ENCODE assay signal across 8 cellular contexts in genomic region chr16:85563515-85564276, GRCh38. TPM values are rescaled to one million over a fixed set of nuclear protein-coding genes. Genes with fewer than 3 reads are reported as not detected.
DNase-seq lines count a peak whose midpoint lies in the region; ATAC-seq, FAIRE-seq and TF ChIP-seq lines count a peak whose summit lies in the region.

No MANE protein-coding gene starts in this region.

- TF ChIP-seq RAD21 in A549 (conservative IDR thresholded peaks at IDR 0.05 in 1 of 2, IDR thresholded peaks at IDR 0.05 in 1 of 2), result peak; percentile 46 to 57; a peak in 3 of 5 replicates

- POLR2A ChIA-PET in A549 (lab: Yijun Ruan, JAX) (interaction anchor here (0.7 to 1.2 kb wide), 4 partner anchors 9 to 50 kb away, joined by 3 to 6 read pairs (median 3); partner anchors contain the start of gene GSE1), endothelial cell of umbilical vein (lab: Charles Lee) (no interaction called here)
- POLR2A ChIA-PET in naive thymus-derived CD4-positive, alpha-beta T cell (lab: Charles Lee), result interaction anchor here (0.9 kb wide), 1 partner anchor 10 kb away, joined by 3 read pairs; no protein-coding TSS in a partner anchor

- no peaks in the 10 kb centered on the region for H3K9me2 ChIP-seq in OCI-LY1 (ENCODE audit: low read depth, low read length)

- H3K27ac Mint-ChIP-seq in naive thymus-derived CD4-positive, alpha-beta T cell, result peak overlapping the region in 6 of 9 donors; percentile 4 to 73 (median 40)

- H3K4me2 ChIP-seq in A549 (peak overlapping the region; percentile 45; the same call in 2 of the 3 replicates), OCI-LY1 (ENCODE audit: low read length) (no peak overlapping the region), endothelial cell of umbilical vein (ENCODE audit: insufficient read depth, low read length) (no peak overlapping the region)

- peaks cover 0 to 6% (median 0%) of the 10 kb centered on the region in 5 donors for H3K36me3 Mint-ChIP-seq in naive thymus-derived CD4-positive, alpha-beta T cell

- H4K20me1 ChIP-seq in OCI-LY1 (ENCODE audit: insufficient read depth, low read length) (no peaks in the 10 kb centered on the region), endothelial cell of umbilical vein (replicated peaks; ENCODE audit: control insufficient read depth, extremely low read depth, insufficient read depth, low read length) (peaks cover 3% of the 10 kb centered on the region)

- dilution Hi-C loops in endothelial cell of umbilical vein (cut with MboI; ENCODE audit: extremely low pct_ligation_motif_present, low sequenced_read_pairs), result no loop called here

- DNase-seq in A549 (ENCODE audit: low read depth in 1 of 2, low spot score in 1 of 2), result peak in 1 of 2 experiments; percentile 51
- peak; percentile 75 for DNase-seq in endothelial cell of umbilical vein (ENCODE audit: low read depth, low spot score)
- no peak for DNase-seq in naive thymus-derived CD4-positive, alpha-beta T cell
- no peak for DNase-seq in medulla oblongata (ENCODE audit: extremely low spot score)
- no peak for DNase-seq in GM20000 (ENCODE audit: low spot score)
- DNase-seq in NCI-H446 (lab: John Stamatoyannopoulos, UW), result no peak

- peaks cover 0 to 43% (median 26%) of the 10 kb centered on the region in 7 donors for H3K4me1 Mint-ChIP-seq in naive thymus-derived CD4-positive, alpha-beta T cell

- WGBS in A549 (ENCODE audit: missing lambda C conversion rate), result 78% methylated on average over 6 of the region's 19 CpGs

- ATAC-seq in A549 (peak; percentile 60 to 81; a peak in 4 of 6 replicates), GM21529 (IDR thresholded peaks at IDR 0.05; ENCODE audit: unreplicated experiment) (no peak)
- peak; percentile 51 for ATAC-seq in naive thymus-derived CD4-positive, alpha-beta T cell

- peaks cover 20% of the 10 kb centered on the region for H3K4me1 ChIP-seq in A549
- H3K4me1 ChIP-seq in OCI-LY1 (ENCODE audit: insufficient read depth, low read length, severe bottlenecking), result peaks cover 65% of the 10 kb centered on the region
- H3K4me1 ChIP-seq in endothelial cell of umbilical vein (ENCODE audit: control insufficient read depth, extremely low read depth, insufficient read depth, low read length), result peaks cover 14% of the 10 kb centered on the region
- peaks cover 0 to 28% of the 10 kb centered on the region in 2 donors for H3K4me1 ChIP-seq in naive thymus-derived CD4-positive, alpha-beta T cell (ENCODE audit: control insufficient read depth in 2 of 2, insufficient read depth in 2 of 2, low read length in 2 of 2)

- H3K4me3 Mint-ChIP-seq in naive thymus-derived CD4-positive, alpha-beta T cell, result no peak overlapping the region

- BruUV-seq in endothelial cell of umbilical vein (replicated peaks; lab: Mats Ljungman, UMichigan), result no TSS peak

- H3K4me3 ChIP-seq in A549, result no peak overlapping the region
- H3K4me3 ChIP-seq in OCI-LY1 (ENCODE audit: low read depth, low read length, poor library complexity, severe bottlenecking), result no peak overlapping the region
- no peak overlapping the region for H3K4me3 ChIP-seq in endothelial cell of umbilical vein (replicated peaks in 1 of 3; ENCODE audit: insufficient read depth in 1 of 3, low read depth in 1 of 3, low read length in 3 of 3)
- no peak overlapping the region for H3K4me3 ChIP-seq in naive thymus-derived CD4-positive, alpha-beta T cell (ENCODE audit: low read length)

- TF ChIP-seq EP300 in A549 (IDR thresholded peaks at IDR 0.05), result no peak

- H3K27me3 Mint-ChIP-seq in naive thymus-derived CD4-positive, alpha-beta T cell, result no peaks in the 10 kb centered on the region

- CTCF ChIA-PET in A549 (lab: Yijun Ruan, JAX), result interaction anchor here (0.6 to 7.1 kb wide), 45 partner anchors 10 to 197 kb away, joined by 3 to 55 read pairs (median 5); partner anchors contain the start of gene GSE1
- CTCF ChIA-PET in endothelial cell of umbilical vein (lab: Charles Lee), result interaction anchor here (0.6 to 2.2 kb wide), 18 partner anchors 10 to 310 kb away, joined by 3 to 30 read pairs (median 4); no protein-coding TSS in a partner anchor
- CTCF ChIA-PET in naive thymus-derived CD4-positive, alpha-beta T cell (lab: Charles Lee), result interaction anchor here (0.6 to 1.6 kb wide), 3 partner anchors 52 to 254 kb away, joined by 4 to 5 read pairs (median 4); no protein-coding TSS in a partner anchor

- H3K9me3 ChIP-seq in A549 (no peaks in the 10 kb centered on the region), OCI-LY1 (ENCODE audit: low read length) (no peaks in the 10 kb centered on the region), endothelial cell of umbilical vein (replicated peaks; ENCODE audit: control insufficient read depth, insufficient read depth, low read length) (no peaks in the 10 kb centered on the region)
- peaks cover 0 to 7% (median 0%) of the 10 kb centered on the region in 3 experiments for H3K9me3 ChIP-seq in naive thymus-derived CD4-positive, alpha-beta T cell (ENCODE audit: control insufficient read depth in 2 of 3, low read length in 3 of 3)

- H2AFZ ChIP-seq in OCI-LY1 (ENCODE audit: low read length) (no peak overlapping the region), endothelial cell of umbilical vein (ENCODE audit: low read depth, low read length) (no peak overlapping the region)

- H3K9ac ChIP-seq in OCI-LY1 (ENCODE audit: low read length) (no peak overlapping the region), endothelial cell of umbilical vein (replicated peaks; ENCODE audit: extremely low read depth, insufficient read depth, low read length) (no peak overlapping the region)

- H3K27ac ChIP-seq in A549 (peak overlapping the region; percentile 14 to 73; a peak in 4 of 6 replicates), OCI-LY1 (ENCODE audit: low read depth, low read length, poor library complexity, severe bottlenecking) (no peak overlapping the region), endothelial cell of umbilical vein (ENCODE audit: insufficient read depth, low read depth, low read length) (no peak overlapping the region)
- H3K27ac ChIP-seq in naive thymus-derived CD4-positive, alpha-beta T cell (ENCODE audit: low read depth, low read length), result no peak overlapping the region

- no peaks in the 10 kb centered on the region for H3K27me3 ChIP-seq in OCI-LY1 (ENCODE audit: insufficient read depth, low read length)
- no peaks in the 10 kb centered on the region for H3K27me3 ChIP-seq in endothelial cell of umbilical vein (ENCODE audit: control insufficient read depth in 2 of 2, insufficient read depth in 2 of 2, low read length in 2 of 2)
- H3K27me3 ChIP-seq in naive thymus-derived CD4-positive, alpha-beta T cell (ENCODE audit: control insufficient read depth in 2 of 2, insufficient read depth in 2 of 2, low read length in 2 of 2), result no peaks in the 10 kb centered on the region

- no peak for FAIRE-seq in A549 (lab: Jason Lieb, UNC)
- FAIRE-seq in endothelial cell of umbilical vein (lab: Jason Lieb, UNC), result peak; percentile 98

- TF ChIP-seq POLR2A in A549 (IDR thresholded peaks at IDR 0.05; ENCODE audit: low read length), result no peak
- TF ChIP-seq POLR2A in endothelial cell of umbilical vein (IDR thresholded peaks at IDR 0.05; ENCODE audit: low read depth, low read length), result peak; percentile 45

- no peaks in the 10 kb centered on the region for H3K9me1 ChIP-seq in endothelial cell of umbilical vein (replicated peaks; ENCODE audit: control insufficient read depth, extremely low read depth, insufficient read depth, low read length)

- TF ChIP-seq CTCF in A549 (IDR thresholded peaks at IDR 0.05) (0 out of 3 replicates have a peak, but pooled peaks have one; percentile 11), OCI-LY1 (IDR thresholded peaks at IDR 0.05; ENCODE audit: low read length) (0 out of 2 replicates have a peak, but pooled peaks have one; percentile 8), endothelial cell of umbilical vein (IDR thresholded peaks at IDR 0.05; ENCODE audit: extremely low read depth in 1 of 2, insufficient read depth in 1 of 2, low read depth in 1 of 2, low read length in 2 of 2) (peak; percentile 26 to 35), GM20000 (IDR thresholded peaks at IDR 0.05; ENCODE audit: extremely low read depth, missing control alignments) (no peak)

- H3F3A ChIP-seq in OCI-LY1 (ENCODE audit: insufficient read depth, low read length), result no peaks in the 10 kb centered on the region

- H3K79me2 ChIP-seq in OCI-LY1 (ENCODE audit: insufficient read depth, low read length) (0 out of 2 replicates have a peak, but pooled peaks cover 17% of the 10 kb centered on the region), endothelial cell of umbilical vein (ENCODE audit: control insufficient read depth, insufficient read depth, low read length) (no peaks in the 10 kb centered on the region)

- H3K9me3 Mint-ChIP-seq in naive thymus-derived CD4-positive, alpha-beta T cell, result peaks cover 0 to 5% (median 0%) of the 10 kb centered on the region in 11 donors

- H3K36me3 ChIP-seq in OCI-LY1 (ENCODE audit: insufficient read depth, low read length) (peaks cover 12% of the 10 kb centered on the region), endothelial cell of umbilical vein (ENCODE audit: control insufficient read depth in 2 of 2, extremely low read depth in 1 of 2, insufficient read depth in 2 of 2, low read length in 2 of 2) (no peaks in the 10 kb centered on the region)
- H3K36me3 ChIP-seq in naive thymus-derived CD4-positive, alpha-beta T cell (ENCODE audit: control insufficient read depth in 2 of 3, insufficient read depth in 3 of 3, low read length in 3 of 3), result no peaks in the 10 kb centered on the region

- intact Hi-C loops in endothelial cell of umbilical vein (cut with micrococcal nuclease), result loop anchor here (1.0 kb wide), 3 partner anchors 8 to 143 kb away; no protein-coding TSS in a partner anchor
- intact Hi-C loops in naive thymus-derived CD4-positive, alpha-beta T cell (cut with micrococcal nuclease), result no loop called here

TF ChIP-seq in endothelial cell of umbilical vein, 7 proteins besides CTCF, POLR2A, EP300 and RAD21 (continues in another document):
- no peak for TF ChIP-seq EZH2 (IDR thresholded peaks at IDR 0.05; ENCODE audit: borderline replicate concordance, low read depth, low read length, severe bottlenecking)

RNA-seq across cellular contexts. Expression of gene GSE1, which starts 49.4 kb away (rescaled TPM):
- polyA plus RNA-seq in A549 (2011; rRNA removed), result 20.7 and 24.6 TPM in 2 replicates
- 18.9 and 22.8 TPM in 2 replicates for polyA plus RNA-seq in A549 (2012; cell fraction: cytosol; rRNA removed)
- polyA plus RNA-seq in A549 (2012; cell fraction: nucleus; rRNA removed), result 49.8 and 64.0 TPM in 2 replicates
- polyA plus RNA-seq in A549 (2017; fragmentation: RNase III; extraction: RNeasy Plus Mini Kit Qiagen cat#74134 plus additional on column Dnase treatment), result 24.3 to 30.3 TPM (median 24.3 TPM) in 3 replicates
- 24.5 and 25.9 TPM in 2 replicates for polyA minus RNA-seq in A549 (2011; rRNA and poly(A)+ RNA removed)
- total RNA-seq in endothelial cell of umbilical vein, result 14.2 and 18.3 TPM in 2 replicates
- polyA plus RNA-seq in endothelial cell of umbilical vein, result 4.2 TPM in 2 replicates
- 3.6 and 4.2 TPM in 2 replicates for polyA plus RNA-seq in endothelial cell of umbilical vein (2011; cell fraction: cytosol; rRNA removed)
- polyA plus RNA-seq in endothelial cell of umbilical vein (2011; cell fraction: nucleus; rRNA removed), result 13.2 and 17.1 TPM in 2 replicates
- 9.1 and 12.3 TPM in 2 replicates for polyA plus RNA-seq in endothelial cell of umbilical vein (2012)
- polyA minus RNA-seq in endothelial cell of umbilical vein, result 6.9 and 13.4 TPM in 2 replicates
- polyA minus RNA-seq in endothelial cell of umbilical vein (2011; cell fraction: cytosol; rRNA and poly(A)+ RNA removed), result 28.5 TPM
- 18.1 and 32.8 TPM in 2 replicates for polyA minus RNA-seq in endothelial cell of umbilical vein (2011; cell fraction: nucleus; rRNA and poly(A)+ RNA removed)
- 10 to 100 TPM in 4 of 5 experiments, 1 to 10 TPM in 1; 8.7 to 69.2 (median 33.3) TPM for total RNA-seq in naive thymus-derived CD4-positive, alpha-beta T cell
- polyA plus RNA-seq in naive thymus-derived CD4-positive, alpha-beta T cell, result under 1 TPM; 0.18 to 0.37 TPM

Comparison
In these comparisons a context has a peak if more than half of its experiments do, and no peak if none do; other contexts are left out.
1. H3K27ac ChIP-seq: peak in A549 (2 of 2); none in OCI-LY1 (single experiment), endothelial cell of umbilical vein (single experiment) and naive thymus-derived CD4-positive, alpha-beta T cell (single experiment).